1 cellular context compared by ENCODE assay signal in genomic region chr12:15527201-15527782, GRCh38.
TF ChIP-seq lines count a peak whose summit lies in the region.

No MANE protein-coding gene starts in this region.

TF ChIP-seq in HepG2, 621 proteins besides CTCF, POLR2A, EP300 and RAD21 (continued from another document):
- TF ChIP-seq ARID5B (CRISPR knock-in tag; IDR thresholded peaks at IDR 0.05) (peak; percentile 33; the same call in 1 of the 2 replicates), ZNF710 (CRISPR knock-in tag; IDR thresholded peaks at IDR 0.05; ENCODE audit: borderline replicate concordance) (no peak), ARNTL (CRISPR knock-in tag; IDR thresholded peaks at IDR 0.05) (no peak), FOXP1 (IDR thresholded peaks at IDR 0.05) (no peak), FOXP1 (CRISPR knock-in tag; IDR thresholded peaks at IDR 0.05) (no peak; the same call in 1 of the 2 replicates), ZBTB7A (CRISPR knock-in tag; IDR thresholded peaks at IDR 0.05) (no peak), GATA4 (IDR thresholded peaks at IDR 0.05; ENCODE audit: borderline replicate concordance, low read depth) (no peak), PRDM15 (CRISPR knock-in tag; IDR thresholded peaks at IDR 0.05) (peak; percentile 61; the same call in 1 of the 2 replicates), ZNF672 (CRISPR knock-in tag; IDR thresholded peaks at IDR 0.05) (no peak), MLXIP (CRISPR knock-in tag; IDR thresholded peaks at IDR 0.05; ENCODE audit: borderline replicate concordance) (no peak), ZNF605 (CRISPR knock-in tag; IDR thresholded peaks at IDR 0.05) (0 out of 2 replicates have a peak, but pooled peaks have one; percentile 32), ELK4 (CRISPR knock-in tag; IDR thresholded peaks at IDR 0.05; ENCODE audit: borderline replicate concordance) (no peak), SMAD9 (CRISPR knock-in tag; IDR thresholded peaks at IDR 0.05) (no peak), MLX (CRISPR knock-in tag; IDR thresholded peaks at IDR 0.05) (no peak), ZBTB38 (CRISPR knock-in tag; IDR thresholded peaks at IDR 0.05) (no peak), ARHGAP35 (CRISPR knock-in tag; IDR thresholded peaks at IDR 0.05; ENCODE audit: borderline replicate concordance) (no peak), ZNF652 (CRISPR knock-in tag; IDR thresholded peaks at IDR 0.05; ENCODE audit: borderline replicate concordance, low read depth) (no peak)
